ENCODE assay signal across 1 cellular context in the genomic region with DNA sequence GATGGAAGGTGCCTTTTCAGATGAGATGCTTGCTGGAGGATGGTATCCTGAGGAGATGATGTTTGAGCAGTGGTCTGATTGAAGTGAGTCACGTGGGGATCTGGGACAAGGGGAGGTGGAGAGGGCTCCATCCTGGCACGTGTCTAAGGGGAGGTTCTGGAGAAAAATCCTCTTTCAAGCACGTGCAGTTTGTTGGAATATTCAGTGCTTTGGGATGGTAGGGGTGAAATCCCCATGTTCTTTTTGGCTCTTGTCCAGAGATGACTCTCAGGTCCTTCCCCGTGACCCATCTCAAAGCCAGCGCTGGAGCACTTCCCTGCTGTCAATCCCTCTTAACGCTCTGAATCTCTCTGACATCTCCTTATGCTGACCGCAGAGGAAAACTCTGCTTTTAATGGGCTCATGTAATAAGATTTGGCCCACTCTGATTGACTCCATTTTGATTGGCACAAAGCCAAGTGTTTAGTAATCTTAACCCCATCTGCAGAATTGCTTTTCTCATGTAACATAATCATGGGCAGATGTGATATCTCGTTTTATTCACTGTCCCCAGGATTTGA.
TF ChIP-seq lines count a peak whose summit lies in the region.

No MANE protein-coding gene starts in this region.

TF ChIP-seq in K562, 482 proteins besides CTCF, POLR2A, EP300 and RAD21:
- TF ChIP-seq NFIC (IDR thresholded peaks at IDR 0.05) (peak; percentile 94), ARID1B (IDR thresholded peaks at IDR 0.05) (no peak), NFIX (CRISPR knock-in tag; IDR thresholded peaks at IDR 0.05; ENCODE audit: low read depth) (peak; percentile 68)
TF ChIP-seq in K562: peak in this region for 2.
